16 cellular contexts compared by ENCODE assay signal in the genomic region with DNA sequence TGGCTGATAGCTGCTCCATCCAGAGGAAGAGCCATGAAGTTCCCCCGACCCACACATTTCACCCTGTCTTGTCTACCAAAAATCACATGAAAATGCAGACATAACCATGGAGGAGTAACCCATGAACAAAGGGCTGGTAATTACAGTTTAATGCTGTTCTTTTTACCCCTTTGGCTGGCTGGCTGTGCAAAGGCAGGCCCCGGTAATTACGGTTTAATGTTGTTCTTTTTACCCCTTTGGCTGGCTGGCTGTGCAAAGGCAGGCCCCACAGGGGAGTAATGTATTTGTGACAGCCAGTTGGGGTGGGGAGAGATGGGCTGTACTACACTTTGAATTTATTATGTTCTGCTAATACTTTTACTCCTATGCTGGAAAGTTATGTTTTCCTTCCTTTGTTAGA. TPM values are rescaled to one million over a fixed set of nuclear protein-coding genes. Genes with fewer than 3 reads are reported as not detected.
DNase-seq lines count a peak whose midpoint lies in the region; ATAC-seq and TF ChIP-seq lines count a peak whose summit lies in the region.
"Had no signal": no experiment of that assay in that cellular context is flagged by ENCODE, and none has a peak within 500 bp of the region (broad histone marks: within the 10 kb centered on the region; RNA-seq: fewer than 3 reads in every experiment).

No MANE protein-coding gene starts in this region.

- H3K4me1 Mint-ChIP-seq in T-helper 2 cell treated with Interferon-gamma antibody and Interleukin-4, amounts not matched to agents 5 μg/mL and 100 μg/mL, for 36 hours (ENCODE audit: low read depth), result peaks cover 78% of the 10 kb centered on the region
- H3K4me1 Mint-ChIP-seq in effector memory CD8-positive, alpha-beta T cell (ENCODE audit: low read depth in 2 of 2), result peaks cover 53 to 78% of the 10 kb centered on the region in 2 donors

- intact Hi-C loops in sigmoid colon (cut with DNase I), result loop anchor here (5.0 to 10.0 kb wide), 3 partner anchors 565 to 722 kb away; no protein-coding TSS in a partner anchor

- TF ChIP-seq CTCF in Loucy (conservative IDR thresholded peaks at IDR 0.05; ENCODE audit: low read length), result no peak
- no peak for TF ChIP-seq CTCF in sigmoid colon (IDR thresholded peaks at IDR 0.05)

- no peak for ATAC-seq in effector memory CD8-positive, alpha-beta T cell (replicated peaks)
- ATAC-seq: A549 had no signal

- H2AFZ ChIP-seq in Loucy (ENCODE audit: low read length), result no peak overlapping the region

- H3K9ac ChIP-seq in Loucy (ENCODE audit: low read depth, low read length, poor library complexity, severe bottlenecking), result peak overlapping the region; percentile 75

- peaks cover 22% of the 10 kb centered on the region for H4K20me1 ChIP-seq in Loucy (ENCODE audit: insufficient read depth, low read length, poor library complexity, severe bottlenecking)

- no peak for TF ChIP-seq POLR2A in sigmoid colon (IDR thresholded peaks at IDR 0.05)

- H3F3A ChIP-seq in Loucy (ENCODE audit: low read depth), result peaks cover 24% of the 10 kb centered on the region

- 76 to 86% methylated on average over 3 of the region's 3 CpGs for WGBS in sigmoid colon, 2 donors

- H3K9me3 Mint-ChIP-seq in T-helper 2 cell treated with Interferon-gamma antibody and Interleukin-4, amounts not matched to agents 5 μg/mL and 100 μg/mL, for 36 hours, result no peaks in the 10 kb centered on the region
- H3K9me3 Mint-ChIP-seq in effector memory CD8-positive, alpha-beta T cell, result no peaks in the 10 kb centered on the region
- H3K9me3 Mint-ChIP-seq: activated naive CD8-positive, alpha-beta T cell treated with anti-CD3 and anti-CD28 coated beads, Interleukin-2, amount 10 ng/mL, durations not matched to agents 7 days and 5 days had no signal

- H3K27ac Mint-ChIP-seq in T-helper 2 cell treated with Interferon-gamma antibody and Interleukin-4, amounts not matched to agents 5 μg/mL and 100 μg/mL, for 36 hours, result peak overlapping the region; percentile 68
- peak overlapping the region; percentile 82 to 92 for H3K27ac Mint-ChIP-seq in effector memory CD8-positive, alpha-beta T cell

- no peak for DNase-seq in T-helper 2 cell treated with Interferon-gamma antibody and Interleukin-4, amounts not matched to agents 5 μg/mL and 100 μg/mL, for 36 hours (ENCODE audit: low spot score)
- DNase-seq in T-helper 2 cell (no peak), sigmoid colon (no peak), NK-92 (lab: John Stamatoyannopoulos, UW; ENCODE audit: unreplicated experiment) (no peak), NAMALWA (ENCODE audit: low spot score) (no peak), NCI-H345 (lab: John Stamatoyannopoulos, UW) (no peak)
- DNase-seq in effector memory CD8-positive, alpha-beta T cell, result no peak
- DNase-seq: activated CD8-positive, alpha-beta memory T cell treated with anti-CD3 and anti-CD28 coated beads for 24 hours; activated naive CD8-positive, alpha-beta T cell treated with anti-CD3 and anti-CD28 coated beads, Interleukin-2, amount 10 ng/mL, durations not matched to agents 7 days and 5 days; Caco-2; IMR-90; NCI-H1417 treated with DMSO at 0.1 percent for 48 hours; T1000 had no signal

- H3K9me3 ChIP-seq in Loucy (ENCODE audit: insufficient read depth, low read depth, low read length), result no peaks in the 10 kb centered on the region
- H3K9me3 ChIP-seq in sigmoid colon, result no peaks in the 10 kb centered on the region
- H3K9me3 ChIP-seq: A549, Caco-2, HAP-1 had no signal

- H3K4me3 Mint-ChIP-seq in T-helper 2 cell treated with Interferon-gamma antibody and Interleukin-4, amounts not matched to agents 5 μg/mL and 100 μg/mL, for 36 hours, result peak overlapping the region; percentile 53
- H3K4me3 Mint-ChIP-seq in effector memory CD8-positive, alpha-beta T cell, result no peak overlapping the region
- H3K4me3 Mint-ChIP-seq: activated naive CD8-positive, alpha-beta T cell treated with anti-CD3 and anti-CD28 coated beads, Interleukin-2, amount 10 ng/mL, durations not matched to agents 7 days and 5 days had no signal

- H3K4me2 ChIP-seq in Loucy (ENCODE audit: low read depth, low read length, poor library complexity, severe bottlenecking), result peak overlapping the region; percentile 77
- H3K4me2 ChIP-seq: A549 had no signal

- H3K79me2 ChIP-seq in Loucy (ENCODE audit: insufficient read depth, low read length), result peaks cover 87% of the 10 kb centered on the region

- TF ChIP-seq EP300 in sigmoid colon (IDR thresholded peaks at IDR 0.05), result no peak

- H3K36me3 Mint-ChIP-seq in T-helper 2 cell treated with Interferon-gamma antibody and Interleukin-4, amounts not matched to agents 5 μg/mL and 100 μg/mL, for 36 hours (ENCODE audit: low read depth), result peaks cover 11% of the 10 kb centered on the region
- H3K36me3 Mint-ChIP-seq in effector memory CD8-positive, alpha-beta T cell (ENCODE audit: insufficient read depth), result peaks cover 14% of the 10 kb centered on the region

- no peaks in the 10 kb centered on the region for H3K9me2 ChIP-seq in Loucy (replicated peaks; ENCODE audit: low read depth, low read length)

- H3K27me3 Mint-ChIP-seq in T-helper 2 cell treated with Interferon-gamma antibody and Interleukin-4, amounts not matched to agents 5 μg/mL and 100 μg/mL, for 36 hours (ENCODE audit: low read depth), result no peaks in the 10 kb centered on the region
- H3K27me3 Mint-ChIP-seq in effector memory CD8-positive, alpha-beta T cell, result no peaks in the 10 kb centered on the region
- H3K27me3 Mint-ChIP-seq: activated naive CD8-positive, alpha-beta T cell treated with anti-CD3 and anti-CD28 coated beads, Interleukin-2, amount 10 ng/mL, durations not matched to agents 7 days and 5 days had no signal

- H3K4me3 ChIP-seq in Loucy (ENCODE audit: low read length, poor library complexity, severe bottlenecking) (peak overlapping the region; percentile 5), sigmoid colon (no peak overlapping the region)
- H3K4me3 ChIP-seq: A549, HAP-1 had no signal

- H3K27ac ChIP-seq in sigmoid colon, result peak overlapping the region; percentile 67 to 83 (median 80)
- H3K27ac ChIP-seq: A549 had no signal

- H3K36me3 ChIP-seq in Loucy (ENCODE audit: insufficient read depth, low read length) (peaks cover 25% of the 10 kb centered on the region; the same call in 1 of the 2 replicates), sigmoid colon (no peaks in the 10 kb centered on the region)
- H3K36me3 ChIP-seq: HAP-1 had no signal

- no peaks in the 10 kb centered on the region for H3K27me3 ChIP-seq in Loucy (ENCODE audit: insufficient read depth, low read length, poor library complexity, severe bottlenecking)
- H3K27me3 ChIP-seq in sigmoid colon, result no peaks in the 10 kb centered on the region

- H3K4me1 ChIP-seq in Loucy (ENCODE audit: insufficient read depth, low read length, poor library complexity, severe bottlenecking) (peaks cover 92% of the 10 kb centered on the region), sigmoid colon (peaks cover 0 to 99% (median 99%) of the 10 kb centered on the region in 4 donors)
- H3K4me1 ChIP-seq: Caco-2, HAP-1 had no signal

RNA-seq across cellular contexts. Expression of a gene that starts 41.7 kb away (rescaled TPM):
- total RNA-seq in sigmoid colon, result 100 to 1,000 TPM; 177 to 227 (median 190) TPM
- 10 to 100 TPM in 2 of 3 donors, 1 to 10 TPM in 1; 9.2 to 28.5 (median 13.2) TPM for polyA plus RNA-seq in sigmoid colon
